In genomic region chr17:15384142-15384803, GRCh38 we compare ENCODE assay signal across 11 cellular contexts. TPM values are rescaled to one million over a fixed set of nuclear protein-coding genes. Genes with fewer than 3 reads are reported as not detected.
DNase-seq lines count a peak whose midpoint lies in the region; ATAC-seq and TF ChIP-seq lines count a peak whose summit lies in the region.
"Had no signal": no experiment of that assay in that cellular context is flagged by ENCODE, and none has a peak within 500 bp of the region (broad histone marks: within the 10 kb centered on the region; RNA-seq: fewer than 3 reads in every experiment).

No MANE protein-coding gene starts in this region.

- peak overlapping the region; percentile 97 for H2AFZ ChIP-seq in GM23248

- no peaks in the 10 kb centered on the region for H3F3A ChIP-seq in GM23248 (ENCODE audit: insufficient read depth)

- H3K4me2 ChIP-seq in GM23248 (ENCODE audit: unreplicated experiment), result peak overlapping the region; percentile 97

- 16% methylated on average over 10 of the region's 10 CpGs for WGBS in GM23248 (ENCODE audit: low coverage in 1 of 2, low lambda C conversion rate in 2 of 2, missing lambda C conversion rate in 2 of 2), 2 experiments

- H3K4me3 ChIP-seq in GM23248 (peak overlapping the region; percentile 76), cardiac fibroblast (replicated peaks in 1 of 2; ENCODE audit: low read depth in 2 of 2, low read length in 2 of 2) (peak overlapping the region; percentile 30 to 38), skeletal muscle tissue (ENCODE audit: low read length in 3 of 3) (peak overlapping the region; percentile 61 to 78 (median 70))
- H3K4me3 ChIP-seq: body of pancreas had no signal

- ATAC-seq in GM21529 (IDR thresholded peaks at IDR 0.05; ENCODE audit: unreplicated experiment) (no peak), HG03439 (IDR thresholded peaks at IDR 0.05; ENCODE audit: unreplicated experiment) (no peak), GM18867 (IDR thresholded peaks at IDR 0.05; ENCODE audit: unreplicated experiment) (no peak)
- ATAC-seq: body of pancreas had no signal

- in situ Hi-C loops in GM23248 (cut with MboI), result no loop called here

- DNase-seq in GM23248, result peak; percentile 51
- DNase-seq in cardiac fibroblast (ENCODE audit: low read depth in 2 of 2), result peak; percentile 24 to 86
- DNase-seq in iris pigment epithelial cell (ENCODE audit: low read depth), result peak; percentile 15
- DNase-seq in T-helper 1 cell, result no peak
- DNase-seq: activated CD4-positive, alpha-beta memory T cell treated with anti-CD3 and anti-CD28 coated beads, Interleukin-2, amount 10 ng/mL, durations not matched to agents 7 days and 5 days; Kasumi-1 had no signal

- H3K79me2 ChIP-seq in GM23248 (ENCODE audit: insufficient read depth), result no peaks in the 10 kb centered on the region

- H3K9me2 ChIP-seq in GM23248 (ENCODE audit: insufficient read depth), result no peaks in the 10 kb centered on the region

- peak overlapping the region; percentile 78 for H3K9ac ChIP-seq in GM23248
- peak overlapping the region; percentile 66 to 77 (median 75) for H3K9ac ChIP-seq in skeletal muscle tissue (ENCODE audit: low read depth in 1 of 3, low read length in 3 of 3)

- H3K27me3 ChIP-seq in GM23248 (replicated peaks; ENCODE audit: insufficient read depth) (no peaks in the 10 kb centered on the region), skeletal muscle tissue (ENCODE audit: control insufficient read depth in 3 of 3, insufficient read depth in 3 of 3, low read length in 3 of 3) (no peaks in the 10 kb centered on the region)
- H3K27me3 ChIP-seq: body of pancreas had no signal

- H3K9me3 ChIP-seq in GM23248 (ENCODE audit: low read depth), result no peaks in the 10 kb centered on the region
- H3K9me3 ChIP-seq in skeletal muscle tissue (ENCODE audit: control insufficient read depth in 3 of 3, low read length in 3 of 3), result no peaks in the 10 kb centered on the region
- H3K9me3 ChIP-seq: body of pancreas had no signal

- peaks cover 13% of the 10 kb centered on the region for H3K4me1 ChIP-seq in GM23248 (ENCODE audit: insufficient read depth)
- peaks cover 7 to 13% (median 8%) of the 10 kb centered on the region in 3 donors for H3K4me1 ChIP-seq in skeletal muscle tissue (ENCODE audit: control insufficient read depth in 3 of 3, insufficient read depth in 3 of 3, low read length in 3 of 3)

- peak overlapping the region; percentile 67 for H3K27ac ChIP-seq in GM23248
- H3K27ac ChIP-seq in skeletal muscle tissue (ENCODE audit: low read depth, low read length), result peak overlapping the region; percentile 55
- H3K27ac ChIP-seq: body of pancreas had no signal

- no peaks in the 10 kb centered on the region for H4K20me1 ChIP-seq in GM23248 (ENCODE audit: insufficient read depth)

- H3K36me3 ChIP-seq in GM23248 (ENCODE audit: low read depth) (no peaks in the 10 kb centered on the region), skeletal muscle tissue (ENCODE audit: control insufficient read depth in 3 of 3, insufficient read depth in 3 of 3, low read length in 3 of 3) (no peaks in the 10 kb centered on the region)

- no peak for TF ChIP-seq CTCF in cardiac fibroblast (IDR thresholded peaks at IDR 0.05; ENCODE audit: low read depth, low read length)

RNA-seq across cellular contexts. Expression of gene TEKT3, which starts 42.9 kb away (rescaled TPM):
- not detected in 2 replicates for total RNA-seq in GM23248 (2014; rRNA removed; shearing (Covaris generic))
- not detected in 2 replicates for polyA plus RNA-seq in GM23248 (2016; fragmentation: Nextera tagmentation; extraction: Ambion mirVana)
- not detected for total RNA-seq in skeletal muscle tissue
- total RNA-seq: body of pancreas had no signal

Comparison
In these comparisons a context has a peak if more than half of its experiments do, and no peak if none do; other contexts are left out.
1. DNase-seq: peak in GM23248 (single experiment), cardiac fibroblast (2 of 2) and iris pigment epithelial cell (single experiment); none in T-helper 1 cell (0 of 5).
2. Peak in every context shown above with its lines, with median percentiles within 50 percentile points of each other: H3K4me3 ChIP-seq.